In the genomic region with DNA sequence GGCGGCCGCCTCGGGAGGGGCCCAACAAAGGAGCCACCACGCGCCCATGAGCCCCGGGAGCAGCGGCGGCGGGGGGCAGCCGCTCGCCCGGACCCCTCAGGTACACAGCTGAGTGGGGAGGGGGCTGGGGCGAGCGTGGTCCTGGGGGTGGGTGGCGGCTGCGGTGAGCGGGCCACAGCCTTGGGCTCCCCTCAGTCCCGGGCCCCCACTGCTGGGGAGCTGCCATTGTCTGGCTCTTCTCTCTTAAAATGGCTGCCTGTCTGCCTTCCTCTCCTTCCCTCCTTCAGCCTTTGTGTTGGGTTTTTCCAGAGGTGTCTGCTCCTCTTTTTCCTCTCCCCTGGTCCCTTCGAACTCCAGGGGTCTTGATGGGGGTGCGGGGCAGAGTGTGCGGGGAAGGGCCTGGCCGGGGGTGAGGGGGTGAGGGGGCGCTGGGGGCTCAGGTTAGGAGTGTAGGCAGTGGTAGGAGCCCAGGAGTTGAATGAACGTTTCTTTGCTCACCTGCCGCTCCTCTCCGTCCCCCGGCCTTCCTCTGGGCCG, we compare ENCODE assay signal across 9 cellular contexts. TPM values are rescaled to one million over a fixed set of nuclear protein-coding genes. Genes with fewer than 3 reads are reported as not detected.
DNase-seq lines count a peak whose midpoint lies in the region; ATAC-seq, FAIRE-seq and TF ChIP-seq lines count a peak whose summit lies in the region.
"Had no signal": no experiment of that assay in that cellular context is flagged by ENCODE, and none has a peak within 500 bp of the region (broad histone marks: within the 10 kb centered on the region; RNA-seq: fewer than 3 reads in every experiment).

No MANE protein-coding gene starts in this region.

- H3K27me3 Mint-ChIP-seq in activated CD8-positive, alpha-beta T cell treated with anti-CD3 and anti-CD28 coated beads, Interleukin-2, amount 10 ng/mL, durations not matched to agents 7 days and 5 days (ENCODE audit: low read depth), result no peaks in the 10 kb centered on the region

- CTCF ChIA-PET in activated CD8-positive, alpha-beta T cell treated with anti-CD3 and anti-CD28 coated beads, Interleukin-2, amount 10 ng/mL, durations not matched to agents 7 days and 5 days (lab: Charles Lee), result interaction anchor here (0.6 to 9.6 kb wide), 17 partner anchors 20 to 280 kb away, joined by 3 to 149 read pairs (median 4); partner anchors contain the start of gene PIGV

- H3K4me3 ChIP-seq in kidney (ENCODE audit: low read length in 2 of 2), result peak overlapping the region; percentile 65 to 78
- H3K4me3 ChIP-seq in transverse colon, result peak overlapping the region; percentile 90 to 99 (median 93)

- DNase-seq in activated naive CD4-positive, alpha-beta T cell treated with Interleukin-2 at 50 U/mL for 16 hours, result peak; percentile 28
- DNase-seq in activated naive CD4-positive, alpha-beta T cell (lab: John Stamatoyannopoulos, UW), result no peak
- DNase-seq in activated CD8-positive, alpha-beta T cell treated with anti-CD3 and anti-CD28 coated beads, Interleukin-2, amount 10 ng/mL, durations not matched to agents 7 days and 5 days, result peak; percentile 34
- DNase-seq in kidney (peak; percentile 74), transverse colon (no peak), omental fat pad (ENCODE audit: low spot score) (no peak), GOT3 (lab: John Stamatoyannopoulos, UW) (no peak)

- H3K9me3 ChIP-seq in kidney (ENCODE audit: control insufficient read depth in 1 of 2, low read length in 2 of 2) (no peaks in the 10 kb centered on the region), transverse colon (no peaks in the 10 kb centered on the region)

- TF ChIP-seq CTCF in kidney (IDR thresholded peaks at IDR 0.05; ENCODE audit: borderline replicate concordance, extremely low read depth, insufficient read depth) (no peak), transverse colon (IDR thresholded peaks at IDR 0.05) (no peak), omental fat pad (IDR thresholded peaks at IDR 0.05) (no peak)

- no peak for ATAC-seq in activated CD8-positive, alpha-beta T cell treated with anti-CD3 and anti-CD28 coated beads, Interleukin-2, amount 10 ng/mL, durations not matched to agents 7 days and 5 days
- ATAC-seq in omental fat pad (ENCODE audit: low FRiP score) (no peak), GM21447 (IDR thresholded peaks at IDR 0.05; ENCODE audit: unreplicated experiment) (no peak)

- TF ChIP-seq POLR2A in transverse colon (IDR thresholded peaks at IDR 0.05), result no peak

- H3K9me3 Mint-ChIP-seq in activated CD8-positive, alpha-beta T cell treated with anti-CD3 and anti-CD28 coated beads, Interleukin-2, amount 10 ng/mL, durations not matched to agents 7 days and 5 days (ENCODE audit: insufficient read depth), result no peaks in the 10 kb centered on the region
- H3K9me3 Mint-ChIP-seq: T-helper 1 cell treated with Interleukin-12 subunit alpha and Interleukin-12 subunit beta and Interleukin-4 antibody, amounts not matched to agents 30 μg/mL and 1 μg/mL, for 36 hours had no signal

- peaks cover 24% of the 10 kb centered on the region for H3K4me1 Mint-ChIP-seq in activated CD8-positive, alpha-beta T cell treated with anti-CD3 and anti-CD28 coated beads, Interleukin-2, amount 10 ng/mL, durations not matched to agents 7 days and 5 days (ENCODE audit: low read depth)

- H3K4me1 ChIP-seq in kidney (ENCODE audit: control insufficient read depth in 1 of 2, insufficient read depth in 1 of 2, low read depth in 1 of 2, low read length in 2 of 2) (peaks cover 48 to 56% of the 10 kb centered on the region in 2 donors), transverse colon (peaks cover 48 to 65% (median 63%) of the 10 kb centered on the region in 4 donors)

- H3K36me3 Mint-ChIP-seq in activated CD8-positive, alpha-beta T cell treated with anti-CD3 and anti-CD28 coated beads, Interleukin-2, amount 10 ng/mL, durations not matched to agents 7 days and 5 days (ENCODE audit: low read depth), result no peaks in the 10 kb centered on the region

- in situ Hi-C loops in transverse colon (cut with MboI; ENCODE audit: low pct_ligation_motif_present in 1 of 4, low pct_unique_long_range_greater_than_20kb in 1 of 4, low sequenced_read_pairs in 3 of 4), result loop anchor here (10.0 to 25.0 kb wide), 2 partner anchors 87 to 90 kb away; partner anchors contain the start of gene PIGV (in 4 of the 4)

- H3K9ac ChIP-seq in kidney (ENCODE audit: low read length in 2 of 2), result peak overlapping the region; percentile 74

- no peaks in the 10 kb centered on the region for H3K36me3 ChIP-seq in kidney (ENCODE audit: control insufficient read depth in 1 of 2, insufficient read depth in 2 of 2, low read length in 2 of 2)
- no peaks in the 10 kb centered on the region for H3K36me3 ChIP-seq in transverse colon

- POLR2A ChIA-PET in activated CD8-positive, alpha-beta T cell treated with anti-CD3 and anti-CD28 coated beads, Interleukin-2, amount 10 ng/mL, durations not matched to agents 7 days and 5 days (lab: Charles Lee), result interaction anchor here (0.7 to 15.2 kb wide), 21 partner anchors 16 to 226 kb away, joined by 3 to 325 read pairs (median 5); partner anchors contain the start of genes HMGN2 and PIGV

- no peak overlapping the region for H3K4me3 Mint-ChIP-seq in activated CD8-positive, alpha-beta T cell treated with anti-CD3 and anti-CD28 coated beads, Interleukin-2, amount 10 ng/mL, durations not matched to agents 7 days and 5 days

- no peaks in the 10 kb centered on the region for H3K27me3 ChIP-seq in transverse colon

- H3K27ac ChIP-seq in kidney (ENCODE audit: low read depth in 2 of 2, low read length in 2 of 2), result peak overlapping the region; percentile 89 to 90
- peak overlapping the region; percentile 98 to 100 (median 100) for H3K27ac ChIP-seq in transverse colon

- FAIRE-seq in kidney (lab: Jason Lieb, UNC), result no peak

- WGBS in transverse colon (ENCODE audit: low coverage in 1 of 2), 2 donors, result 1% methylated on average over 27 of the region's 28 CpGs; no CpG with 5 or more reads in 1 of the 2 donors

- no peak overlapping the region for H3K27ac Mint-ChIP-seq in activated CD8-positive, alpha-beta T cell treated with anti-CD3 and anti-CD28 coated beads, Interleukin-2, amount 10 ng/mL, durations not matched to agents 7 days and 5 days
- H3K27ac Mint-ChIP-seq: T-helper 1 cell treated with Interleukin-12 subunit alpha and Interleukin-12 subunit beta and Interleukin-4 antibody, amounts not matched to agents 30 μg/mL and 1 μg/mL, for 36 hours had no signal

- no peak for TF ChIP-seq EP300 in transverse colon (IDR thresholded peaks at IDR 0.05; ENCODE audit: low read depth)

- intact Hi-C loops in kidney (cut with DNase I), result no loop called here
- intact Hi-C loops in transverse colon (cut with DNase I; ENCODE audit: low total_unique reads), result no loop called here

RNA-seq across cellular contexts. Expression of gene ARID1A, which starts 1.7 kb away (rescaled TPM):
- total RNA-seq in activated CD8-positive, alpha-beta T cell treated with anti-CD3 and anti-CD28 coated beads, Interleukin-2, amount 10 ng/mL, durations not matched to agents 7 days and 5 days, result 100 to 1,000 TPM; 122 to 123 TPM
- total RNA-seq in kidney (71.7 TPM), transverse colon (10 to 100 TPM; 43.4 to 72.0 (median 53.1) TPM), omental fat pad (10 to 100 TPM; 25.8 to 48.4 (median 40.6) TPM)
- 9.9 TPM for polyA plus RNA-seq in kidney (ENCODE audit: insufficient read depth, low read depth, low replicate concordance)

Comparison
In these comparisons a context has a peak if more than half of its experiments do, and no peak if none do; other contexts are left out.
1. DNase-seq: peak in activated naive CD4-positive, alpha-beta T cell treated with Interleukin-2 at 50 U/mL for 16 hours (single experiment), activated CD8-positive, alpha-beta T cell treated with anti-CD3 and anti-CD28 coated beads, Interleukin-2, amount 10 ng/mL, durations not matched to agents 7 days and 5 days (single experiment) and kidney (single experiment); none in activated naive CD4-positive, alpha-beta T cell (0 of 4), transverse colon (single experiment), omental fat pad (single experiment) and GOT3 (single experiment).